In genomic region chr12:51905507-51906438, GRCh38 we compare ENCODE assay signal across 11 cellular contexts. TPM values are rescaled to one million over a fixed set of nuclear protein-coding genes. Genes with fewer than 3 reads are reported as not detected.
DNase-seq lines count a peak whose midpoint lies in the region; ATAC-seq and TF ChIP-seq lines count a peak whose summit lies in the region.
"Had no signal": no experiment of that assay in that cellular context is flagged by ENCODE, and none has a peak within 500 bp of the region (broad histone marks: within the 10 kb centered on the region; RNA-seq: fewer than 3 reads in every experiment).

No MANE protein-coding gene starts in this region.

- H3K9me3 Mint-ChIP-seq in endothelial cell (ENCODE audit: unreplicated experiment) = no peaks in the 10 kb centered on the region
- H3K9me3 Mint-ChIP-seq in activated CD8-positive, alpha-beta T cell treated with anti-CD3 and anti-CD28 coated beads for 36 hours = no peaks in the 10 kb centered on the region

- no peaks in the 10 kb centered on the region for H3K36me3 ChIP-seq in mesodermal cell (ENCODE audit: control insufficient read depth, insufficient read depth, low read length)
- H3K36me3 ChIP-seq in upper lobe of right lung = no peaks in the 10 kb centered on the region
- H3K36me3 ChIP-seq: ovary had no signal

- CTCF ChIA-PET in activated CD8-positive, alpha-beta T cell treated with anti-CD3 and anti-CD28 coated beads for 36 hours (lab: Charles Lee) = interaction anchor here (0.9 to 1.1 kb wide), 3 partner anchors 10 to 30 kb away, joined by 3 to 4 read pairs (median 4); no protein-coding TSS in a partner anchor

- peaks cover 5% of the 10 kb centered on the region for H3K36me3 Mint-ChIP-seq in endothelial cell (ENCODE audit: low read depth, unreplicated experiment)
- H3K36me3 Mint-ChIP-seq in activated CD8-positive, alpha-beta T cell treated with anti-CD3 and anti-CD28 coated beads for 36 hours (ENCODE audit: low read depth) = no peaks in the 10 kb centered on the region

- H3K4me1 Mint-ChIP-seq in endothelial cell (ENCODE audit: unreplicated experiment) = peaks cover 62% of the 10 kb centered on the region
- no peaks in the 10 kb centered on the region for H3K4me1 Mint-ChIP-seq in activated CD8-positive, alpha-beta T cell treated with anti-CD3 and anti-CD28 coated beads for 36 hours (ENCODE audit: low read depth)

- no peak for TF ChIP-seq CTCF in endothelial cell (IDR thresholded peaks at IDR 0.05; ENCODE audit: unreplicated experiment)
- TF ChIP-seq CTCF in upper lobe of right lung (IDR thresholded peaks at IDR 0.05) = no peak
- TF ChIP-seq CTCF in activated CD8-positive, alpha-beta T cell treated with anti-CD3 and anti-CD28 coated beads for 36 hours (IDR thresholded peaks at IDR 0.05) = no peak

- ATAC-seq in upper lobe of right lung = peak; percentile 76
- ATAC-seq in HG03135 (IDR thresholded peaks at IDR 0.05; ENCODE audit: unreplicated experiment) = no peak
- ATAC-seq in activated CD8-positive, alpha-beta T cell treated with anti-CD3 and anti-CD28 coated beads for 36 hours = no peak

- peaks cover 14% of the 10 kb centered on the region for H3K27me3 Mint-ChIP-seq in endothelial cell (ENCODE audit: unreplicated experiment)
- peaks cover 22% of the 10 kb centered on the region for H3K27me3 Mint-ChIP-seq in activated CD8-positive, alpha-beta T cell treated with anti-CD3 and anti-CD28 coated beads for 36 hours

- peaks cover 40% of the 10 kb centered on the region for H3K4me1 ChIP-seq in mesodermal cell (ENCODE audit: control insufficient read depth, insufficient read depth, low read length, poor library complexity, severe bottlenecking)
- H3K4me1 ChIP-seq in upper lobe of right lung = peaks cover 26% of the 10 kb centered on the region

- intact Hi-C loops in upper lobe of right lung (cut with DNase I) = no loop called here
- intact Hi-C loops in activated CD8-positive, alpha-beta T cell treated with anti-CD3 and anti-CD28 coated beads for 36 hours (cut with micrococcal nuclease) = no loop called here

- no peaks in the 10 kb centered on the region for H3K27me3 ChIP-seq in upper lobe of right lung
- H3K27me3 ChIP-seq: ovary had no signal

- WGBS in mesodermal cell (ENCODE audit: insufficient coverage in 2 of 2), 2 experiments = 64 to 65% methylated on average over 11 to 12 of the region's 17 CpGs

- POLR2A ChIA-PET in activated CD8-positive, alpha-beta T cell treated with anti-CD3 and anti-CD28 coated beads for 36 hours (lab: Charles Lee) = interaction anchor here (0.6 kb wide), 1 partner anchor 375 kb away, joined by 3 read pairs; no protein-coding TSS in a partner anchor

- peak overlapping the region; percentile 76 for H3K4me3 Mint-ChIP-seq in endothelial cell (ENCODE audit: unreplicated experiment)
- no peak overlapping the region for H3K4me3 Mint-ChIP-seq in activated CD8-positive, alpha-beta T cell treated with anti-CD3 and anti-CD28 coated beads for 36 hours

- H3K27ac ChIP-seq in mesodermal cell (ENCODE audit: low read depth, low read length, severe bottlenecking) (peak overlapping the region; percentile 89), upper lobe of right lung (peak overlapping the region; percentile 86)

- peak; percentile 26 for DNase-seq in NCI-H748 (lab: John Stamatoyannopoulos, UW; ENCODE audit: unreplicated experiment)
- DNase-seq in NCI-H748 treated with DMSO at 0.1 percent for 48 hours (lab: John Stamatoyannopoulos, UW) = no peak
- DNase-seq in endothelial cell (ENCODE audit: low spot score) = no peak
- no peak for DNase-seq in upper lobe of right lung
- no peak for DNase-seq in activated CD4-positive, alpha-beta T cell treated with anti-CD3 and anti-CD28 coated beads for 48 hours
- no peak for DNase-seq in activated CD8-positive, alpha-beta T cell treated with anti-CD3 and anti-CD28 coated beads for 36 hours
- DNase-seq: Kasumi-1 had no signal

- no peak overlapping the region for H3K4me3 ChIP-seq in mesodermal cell (ENCODE audit: extremely low read depth, insufficient read depth, low read length, poor library complexity, severe bottlenecking)
- H3K4me3 ChIP-seq in upper lobe of right lung = peak overlapping the region; percentile 58

- no peaks in the 10 kb centered on the region for H3K9me3 ChIP-seq in mesodermal cell (ENCODE audit: control insufficient read depth, low read length)
- H3K9me3 ChIP-seq in upper lobe of right lung = no peaks in the 10 kb centered on the region
- H3K9me3 ChIP-seq: ovary had no signal

- peak overlapping the region; percentile 88 for H3K27ac Mint-ChIP-seq in endothelial cell (ENCODE audit: unreplicated experiment)
- no peak overlapping the region for H3K27ac Mint-ChIP-seq in activated CD8-positive, alpha-beta T cell treated with anti-CD3 and anti-CD28 coated beads for 36 hours

RNA-seq across cellular contexts. Expression of gene ACVRL1, which starts 1.5 kb away (rescaled TPM):
- 395 TPM for total RNA-seq in endothelial cell (ENCODE audit: unreplicated experiment)
- polyA plus RNA-seq in mesodermal cell (2013, experiment 1 of 2) = 40.5 TPM
- 31.3 TPM for polyA plus RNA-seq in mesodermal cell (2013, experiment 2 of 2)
- 223 TPM for total RNA-seq in upper lobe of right lung
- total RNA-seq in activated CD8-positive, alpha-beta T cell treated with anti-CD3 and anti-CD28 coated beads for 36 hours = not detected

RNA-seq across cellular contexts. Expression of gene ANKRD33, which starts 17.9 kb away (rescaled TPM):
- total RNA-seq in endothelial cell (ENCODE audit: unreplicated experiment) (0.31 TPM), upper lobe of right lung (not detected)
- 0.33 TPM for polyA plus RNA-seq in mesodermal cell (2013, experiment 1 of 2)
- polyA plus RNA-seq in mesodermal cell (2013, experiment 2 of 2) = 0.86 TPM
- total RNA-seq in activated CD8-positive, alpha-beta T cell treated with anti-CD3 and anti-CD28 coated beads for 36 hours = not detected
- total RNA-seq: ovary, subcutaneous adipose tissue had no signal
- polyA plus RNA-seq: ovary had no signal

RNA-seq across cellular contexts. Expression of gene ACVR1B, which starts 45.7 kb away (rescaled TPM):
- total RNA-seq in endothelial cell (ENCODE audit: unreplicated experiment) (30.5 TPM), upper lobe of right lung (33.5 TPM)
- 20.4 TPM for polyA plus RNA-seq in mesodermal cell (2013, experiment 1 of 2)
- 18.7 TPM for polyA plus RNA-seq in mesodermal cell (2013, experiment 2 of 2)
- 1 to 10 TPM; 7.5 to 8.6 TPM for total RNA-seq in activated CD8-positive, alpha-beta T cell treated with anti-CD3 and anti-CD28 coated beads for 36 hours

RNA-seq across cellular contexts. Expression of gene FIGNL2, which starts 57.3 kb away (rescaled TPM):
- total RNA-seq in endothelial cell (ENCODE audit: unreplicated experiment) = 42.0 TPM
- polyA plus RNA-seq in mesodermal cell (2013, experiment 1 of 2) = 25.1 TPM
- 23.3 TPM for polyA plus RNA-seq in mesodermal cell (2013, experiment 2 of 2)
- total RNA-seq in upper lobe of right lung = 1.5 TPM
- under 1 TPM; 0.40 to 0.43 TPM for total RNA-seq in activated CD8-positive, alpha-beta T cell treated with anti-CD3 and anti-CD28 coated beads for 36 hours

Comparison
In these comparisons a context has a peak if more than half of its experiments do, and no peak if none do; other contexts are left out.
1. RNA of gene ACVRL1, which starts 1.5 kb away (total RNA-seq): 395 TPM in endothelial cell (single experiment) and 223 TPM in upper lobe of right lung (single experiment); not detected in activated CD8-positive, alpha-beta T cell treated with anti-CD3 and anti-CD28 coated beads for 36 hours; every median in the first group is over 100 times any median in the second.